1 cellular context compared by ENCODE assay signal in genomic region chr3:185420762-185421161, GRCh38.
TF ChIP-seq lines count a peak whose summit lies in the region.

No MANE protein-coding gene starts in this region.

TF ChIP-seq in liver, 16 proteins besides CTCF, POLR2A, EP300 and RAD21 (continued from another document):
- TF ChIP-seq ATF3 (IDR thresholded peaks at IDR 0.05) (no peak), FOXA1 (IDR thresholded peaks at IDR 0.05) (no peak), FOXA2 (IDR thresholded peaks at IDR 0.05) (no peak), TAF1 (conservative IDR thresholded peaks at IDR 0.05) (no peak), YY1 (IDR thresholded peaks at IDR 0.05) (peak; percentile 76), JUND (IDR thresholded peaks at IDR 0.05) (no peak), GABPA (IDR thresholded peaks at IDR 0.05 in 1 of 2, conservative IDR thresholded peaks at IDR 0.05 in 1 of 2) (no peak)
